In genomic region chr9:33620738-33621439, GRCh38 we compare ENCODE assay signal across 10 cellular contexts.
DNase-seq lines count a peak whose midpoint lies in the region; ATAC-seq and TF ChIP-seq lines count a peak whose summit lies in the region.
"Had no signal": no experiment of that assay in that cellular context is flagged by ENCODE, and none has a peak within 500 bp of the region (broad histone marks: within the 10 kb centered on the region; RNA-seq: fewer than 3 reads in every experiment).

No MANE protein-coding gene starts in this region.

- peak overlapping the region; percentile 89 for H4K91ac ChIP-seq in IMR-90 (ENCODE audit: insufficient read depth, low read depth, low read length)

- H4K20me1 ChIP-seq in IMR-90 (ENCODE audit: insufficient read depth, low read length) = no peaks in the 10 kb centered on the region

- peaks cover 19% of the 10 kb centered on the region for H3K27me3 Mint-ChIP-seq in WTC11 (ENCODE audit: low read depth)

- H3K4ac ChIP-seq in IMR-90 (ENCODE audit: low read depth, low read length) = peak overlapping the region; percentile 96
- no peak overlapping the region for H3K4ac ChIP-seq in mesendoderm (ENCODE audit: low read depth, low read length)

- intact Hi-C loops in IMR-90 (cut with micrococcal nuclease) = loop anchor here (5.0 to 10.0 kb wide), 3 partner anchors 99 to 304 kb away; partner anchors contain the start of genes ANKRD18B and AQP7
- intact Hi-C loops in breast epithelium (cut with DNase I; ENCODE audit: low total_unique reads) = no loop called here

- H3K79me1 ChIP-seq in IMR-90 (ENCODE audit: low read depth in 1 of 2, low read length in 2 of 2) (no peaks in the 10 kb centered on the region), mesendoderm (ENCODE audit: low read length) (no peaks in the 10 kb centered on the region)

- H3K18ac ChIP-seq in IMR-90 (ENCODE audit: low read depth, low read length) = peak overlapping the region; percentile 99
- H3K18ac ChIP-seq in mesendoderm (ENCODE audit: low read length) = no peak overlapping the region

- H3K9me3 ChIP-seq in IMR-90 (ENCODE audit: control insufficient read depth, insufficient read depth, low read length) = no peaks in the 10 kb centered on the region
- no peaks in the 10 kb centered on the region for H3K9me3 ChIP-seq in breast epithelium
- H3K9me3 ChIP-seq in WERI-Rb-1 (ENCODE audit: severe bottlenecking) = no peaks in the 10 kb centered on the region
- H3K9me3 ChIP-seq: neutrophil had no signal

- H3K4me3 Mint-ChIP-seq in WTC11 = no peak overlapping the region

- no peaks in the 10 kb centered on the region for H3K36me3 Mint-ChIP-seq in WTC11

- H3K9me3 Mint-ChIP-seq in WTC11 = peaks cover 10% of the 10 kb centered on the region; the same call in 1 of the 2 replicates

- peaks cover 10% of the 10 kb centered on the region for H3K4me1 ChIP-seq in IMR-90 (ENCODE audit: control insufficient read depth, insufficient read depth, low read length)
- H3K4me1 ChIP-seq in breast epithelium = no peaks in the 10 kb centered on the region
- H3K4me1 ChIP-seq in mesendoderm (ENCODE audit: control insufficient read depth, low read depth, low read length) = no peaks in the 10 kb centered on the region

- H4K5ac ChIP-seq in IMR-90 (ENCODE audit: low read depth, low read length) (peak overlapping the region; percentile 93), mesendoderm (ENCODE audit: low read length) (no peak overlapping the region)

- peaks cover 11% of the 10 kb centered on the region for H3K4me1 Mint-ChIP-seq in WTC11

- H3K4me2 ChIP-seq in IMR-90 (ENCODE audit: low read depth, low read length) = peak overlapping the region; percentile 92
- H3K4me2 ChIP-seq in mesendoderm (ENCODE audit: low read length) = no peak overlapping the region

- H2AFZ ChIP-seq in IMR-90 (replicated peaks; ENCODE audit: low read length, poor library complexity) = peak overlapping the region; percentile 85

- no TSS peak for BruUV-seq in IMR-90 (replicated peaks; lab: Mats Ljungman, UMichigan)

- peak overlapping the region; percentile 37 to 86 for H4K8ac ChIP-seq in IMR-90 (ENCODE audit: low read depth in 2 of 2, low read length in 2 of 2)
- no peak overlapping the region for H4K8ac ChIP-seq in mesendoderm (ENCODE audit: low read depth, low read length)

- H2BK120ac ChIP-seq in IMR-90 (ENCODE audit: low read depth, low read length) (peak overlapping the region; percentile 99), mesendoderm (ENCODE audit: low read depth, low read length) (no peak overlapping the region)

- peak overlapping the region; percentile 98 for H3K27ac ChIP-seq in IMR-90 (ENCODE audit: insufficient read depth, low read length)
- H3K27ac ChIP-seq in breast epithelium = peak overlapping the region; percentile 66 to 81
- H3K27ac ChIP-seq in mesendoderm (ENCODE audit: low read depth, low read length) = no peak overlapping the region
- H3K27ac ChIP-seq in WERI-Rb-1 = no peak overlapping the region
- H3K27ac ChIP-seq: neutrophil had no signal

- H3K27ac Mint-ChIP-seq in WTC11 = no peak overlapping the region

- peak overlapping the region; percentile 92 for H2AK9ac ChIP-seq in IMR-90 (replicated peaks; ENCODE audit: low read depth, low read length, poor library complexity)

- no peak for TF ChIP-seq RAD21 in IMR-90 (IDR thresholded peaks at IDR 0.05; ENCODE audit: low read length)

- H3K36me3 ChIP-seq in IMR-90 (ENCODE audit: control insufficient read depth, insufficient read depth, low read length) (no peaks in the 10 kb centered on the region), breast epithelium (no peaks in the 10 kb centered on the region), mesendoderm (ENCODE audit: control insufficient read depth, insufficient read depth, low read length) (no peaks in the 10 kb centered on the region), WERI-Rb-1 (no peaks in the 10 kb centered on the region)
- H3K36me3 ChIP-seq: neutrophil had no signal

- TF ChIP-seq POLR2A in IMR-90 (IDR thresholded peaks at IDR 0.05; ENCODE audit: low read depth, low read length) = no peak
- TF ChIP-seq POLR2A in breast epithelium (IDR thresholded peaks at IDR 0.05) = no peak

- H2AK5ac ChIP-seq in IMR-90 (ENCODE audit: low read depth, low read length) (peak overlapping the region; percentile 96), mesendoderm (ENCODE audit: low read length) (no peak overlapping the region)

- H3K4me3 ChIP-seq in IMR-90 (ENCODE audit: insufficient read depth, low read depth, low read length) (no peak overlapping the region), breast epithelium (no peak overlapping the region), mesendoderm (ENCODE audit: low read length) (no peak overlapping the region), WERI-Rb-1 (ENCODE audit: low read depth, low read length) (no peak overlapping the region)

- ATAC-seq in IMR-90 (ENCODE audit: low read depth) (peak; percentile 87), HG03135 (IDR thresholded peaks at IDR 0.05; ENCODE audit: unreplicated experiment) (no peak), WTC11 (no peak), HG02938 (IDR thresholded peaks at IDR 0.05; ENCODE audit: unreplicated experiment) (no peak)

- peak overlapping the region; percentile 93 for H3K14ac ChIP-seq in IMR-90 (replicated peaks; ENCODE audit: low read depth, low read length)

- no peaks in the 10 kb centered on the region; the same call in 1 of the 2 replicates for H3K27me3 ChIP-seq in IMR-90 (ENCODE audit: control insufficient read depth, insufficient read depth, low read length)
- no peaks in the 10 kb centered on the region for H3K27me3 ChIP-seq in breast epithelium
- no peaks in the 10 kb centered on the region for H3K27me3 ChIP-seq in mesendoderm (ENCODE audit: insufficient read depth, low read length, poor library complexity)
- H3K27me3 ChIP-seq in WERI-Rb-1 (ENCODE audit: insufficient read depth, low read depth, severe bottlenecking) = no peaks in the 10 kb centered on the region
- H3K27me3 ChIP-seq: neutrophil had no signal

- H2BK20ac ChIP-seq in IMR-90 (ENCODE audit: low read depth, low read length) = peak overlapping the region; percentile 99

- H3K9ac ChIP-seq in IMR-90 (ENCODE audit: low read depth, low read length) (peak overlapping the region; percentile 33; the same call in 1 of the 2 replicates), mesendoderm (ENCODE audit: low read length) (no peak overlapping the region)

- peak; percentile 70 for DNase-seq in AG08395 (ENCODE audit: low spot score)
- peak; percentile 84 for DNase-seq in IMR-90
- DNase-seq in breast epithelium (ENCODE audit: low spot score in 2 of 2) = peak in 1 of 2 donors; percentile 68
- peak; percentile 83 for DNase-seq in mesendoderm
- no peak for DNase-seq in WTC11 (ENCODE audit: low spot score)
- no peak for DNase-seq in WERI-Rb-1
- DNase-seq: NCI-H2029 treated with DMSO at 0.1 percent for 48 hours had no signal

- 73% methylated on average over 2 of the region's 10 CpGs; no CpG with 5 or more reads in 1 of the 2 experiments for WGBS in IMR-90 (ENCODE audit: extremely low coverage in 2 of 2, insufficient read length in 1 of 2), 2 experiments
- no CpG with 5 or more reads among the region's 10 CpGs for WGBS in mesendoderm (ENCODE audit: extremely low coverage, insufficient coverage, low lambda C conversion rate)

- H2BK5ac ChIP-seq in IMR-90 (ENCODE audit: low read depth, low read length, poor library complexity, severe bottlenecking) (peak overlapping the region; percentile 99), mesendoderm (ENCODE audit: low read length) (no peak overlapping the region)

- peaks cover 9% of the 10 kb centered on the region for H3K9me1 ChIP-seq in IMR-90 (ENCODE audit: insufficient read depth, low read length)

- peak overlapping the region; percentile 94 for H2BK15ac ChIP-seq in IMR-90 (ENCODE audit: low read depth, low read length)
- no peak overlapping the region for H2BK15ac ChIP-seq in mesendoderm (replicated peaks; ENCODE audit: low read depth)

- in situ Hi-C loops in IMR-90 (cut with MboI; ENCODE audit: low sequenced_read_pairs) = loop anchor here (5.0 kb wide), 1 partner anchor 101 kb away; no protein-coding TSS in a partner anchor

- dilution Hi-C loops in IMR-90 (cut with HindIII; ENCODE audit: low sequenced_read_pairs, unreplicated experiment) = no loop called here

- no peaks in the 10 kb centered on the region for H3K79me2 ChIP-seq in mesendoderm (ENCODE audit: control insufficient read depth, insufficient read depth, low read length)

- POLR2A ChIA-PET in IMR-90 (lab: Charles Lee; ENCODE audit: unreplicated experiment) (no interaction called here), WTC11 (lab: Charles Lee) (no interaction called here)

- H3K56ac ChIP-seq in IMR-90 (ENCODE audit: extremely low read depth, insufficient read depth, low read length) (peak overlapping the region; percentile 90), mesendoderm (ENCODE audit: low read length) (no peak overlapping the region)

- TF ChIP-seq CTCF in IMR-90 (conservative IDR thresholded peaks at IDR 0.05; ENCODE audit: low read depth, low read length) = no peak
- no peak for TF ChIP-seq CTCF in breast epithelium (IDR thresholded peaks at IDR 0.05)
- TF ChIP-seq CTCF in WTC11 (IDR thresholded peaks at IDR 0.05) = no peak
- TF ChIP-seq CTCF in WERI-Rb-1 (IDR thresholded peaks at IDR 0.05; ENCODE audit: low read depth, low read length) = no peak

- CTCF ChIA-PET in IMR-90 (lab: Yijun Ruan, JAX) (no interaction called here), WTC11 (lab: Charles Lee) (interaction anchor here (1.0 to 1.6 kb wide), 3 partner anchors 17 to 117 kb away, joined by 4 to 6 read pairs (median 5); no protein-coding TSS in a partner anchor)

- H3K23ac ChIP-seq in IMR-90 (ENCODE audit: low read depth, low read length) (peak overlapping the region; percentile 95), mesendoderm (ENCODE audit: low read length) (no peak overlapping the region)

TF ChIP-seq in IMR-90, 13 proteins besides CTCF, POLR2A, EP300 and RAD21 (continues in another document):
- no peak for TF ChIP-seq MXI1 (IDR thresholded peaks at IDR 0.05; ENCODE audit: borderline replicate concordance, low read depth, low read length)
- no peak for TF ChIP-seq FOS (IDR thresholded peaks at IDR 0.05; ENCODE audit: low read depth, low read length)
- TF ChIP-seq CEBPB (IDR thresholded peaks at IDR 0.05; ENCODE audit: low read depth, low read length) = no peak
- no peak for TF ChIP-seq MAFK (IDR thresholded peaks at IDR 0.05; ENCODE audit: low read depth, low read length)

TF ChIP-seq in WTC11, 78 proteins besides CTCF, POLR2A, EP300 and RAD21 (continues in another document):
- TF ChIP-seq HMGXB4 (CRISPR knock-in tag; IDR thresholded peaks at IDR 0.05) = no peak

Comparison
In these comparisons a context has a peak if more than half of its experiments do, and no peak if none do; other contexts are left out.
1. DNase-seq: peak in AG08395 (single experiment), IMR-90 (single experiment) and mesendoderm (single experiment); none in WTC11 (single experiment) and WERI-Rb-1 (single experiment).
2. H3K27ac ChIP-seq: peak in IMR-90 (single experiment) and breast epithelium (2 of 2); none in mesendoderm (single experiment) and WERI-Rb-1 (single experiment).